Comparison of ENCODE assay signal across 8 cellular contexts in genomic region chr1:52551476-52552235, GRCh38. TPM values are rescaled to one million over a fixed set of nuclear protein-coding genes. Genes with fewer than 3 reads are reported as not detected.
DNase-seq lines count a peak whose midpoint lies in the region; ATAC-seq, FAIRE-seq and TF ChIP-seq lines count a peak whose summit lies in the region.

No MANE protein-coding gene starts in this region.

- DNase-seq in SKM-1 treated with dmso at 0.1 percent for 144 hours (lab: John Stamatoyannopoulos, UW; ENCODE audit: unreplicated experiment): peak; percentile 17
- no peak for DNase-seq in SKM-1 (lab: John Stamatoyannopoulos, UW; ENCODE audit: unreplicated experiment)
- no peak for DNase-seq in Panc1 (ENCODE audit: low read depth, low spot score)
- DNase-seq in astrocyte (ENCODE audit: low read depth): peak; percentile 57
- no peak for DNase-seq in kidney epithelial cell (ENCODE audit: low read depth)
- DNase-seq in stimulated activated CD4-positive, alpha-beta T cell treated with anti-CD3 and anti-CD28 coated beads, TNF-alpha, amount 100 ng/mL, for 1 hour (ENCODE audit: low read depth in 3 of 3, low spot score in 1 of 3): peak in 2 of 3 donors; percentile 5 to 14

- H3K4me1 ChIP-seq in Panc1 (ENCODE audit: control insufficient read depth, insufficient read depth, low read length) (peaks cover 26% of the 10 kb centered on the region), astrocyte (ENCODE audit: insufficient read depth, low read length) (peaks cover 10% of the 10 kb centered on the region)

- H3K36me3 ChIP-seq in Panc1 (ENCODE audit: control insufficient read depth, insufficient read depth, low read length) (peaks cover 2% of the 10 kb centered on the region; the same call in 1 of the 2 replicates), astrocyte (ENCODE audit: insufficient read depth, low read length) (no peaks in the 10 kb centered on the region), kidney epithelial cell (ENCODE audit: control insufficient read depth, insufficient read depth, low read length) (no peaks in the 10 kb centered on the region)

- intact Hi-C loops in Panc1 (cut with micrococcal nuclease; ENCODE audit: unreplicated experiment): no loop called here

- TF ChIP-seq CTCF in Panc1 (IDR thresholded peaks at IDR 0.05) (no peak), astrocyte (IDR thresholded peaks at IDR 0.05; ENCODE audit: insufficient read depth, low read depth, low read length) (no peak), kidney epithelial cell (IDR thresholded peaks at IDR 0.05; ENCODE audit: insufficient read depth, low read length, poor library complexity, severe bottlenecking) (no peak)

- H3K4me2 ChIP-seq in astrocyte (ENCODE audit: low read length): peak overlapping the region; percentile 90

- H3K4me3 ChIP-seq in Panc1 (ENCODE audit: low read depth in 2 of 2, low read length in 2 of 2) (peak overlapping the region; percentile 81 to 96), astrocyte (ENCODE audit: insufficient read depth, low read depth, low read length) (peak overlapping the region; percentile 76), kidney epithelial cell (ENCODE audit: low read depth, low read length) (peak overlapping the region; percentile 93)

- TSS peak; percentile 74 for BruUV-seq in Panc1 (replicated peaks; lab: Mats Ljungman, UMichigan)

- H2AFZ ChIP-seq in astrocyte (ENCODE audit: low read depth, low read length): peak overlapping the region; percentile 65

- FAIRE-seq in astrocyte (lab: Jason Lieb, UNC): peak; percentile 23

- H3K9me3 Mint-ChIP-seq in astrocyte (ENCODE audit: unreplicated experiment): no peaks in the 10 kb centered on the region

- ATAC-seq in Panc1: no peak
- ATAC-seq in GM21423 (IDR thresholded peaks at IDR 0.05; ENCODE audit: unreplicated experiment): no peak
- ATAC-seq in HG02840 (IDR thresholded peaks at IDR 0.05; ENCODE audit: low FRiP score, unreplicated experiment): no peak

- CTCF ChIA-PET in Panc1 (lab: Charles Lee): no interaction called here

- H3K4me1 Mint-ChIP-seq in astrocyte (ENCODE audit: low read depth, unreplicated experiment): peaks cover 22% of the 10 kb centered on the region

- H3K9me3 ChIP-seq in Panc1 (ENCODE audit: control insufficient read depth, insufficient read depth, low read depth, low read length) (no peaks in the 10 kb centered on the region), astrocyte (ENCODE audit: insufficient read depth, low read depth, low read length) (no peaks in the 10 kb centered on the region)

- POLR2A ChIA-PET in Panc1 (lab: Charles Lee): no interaction called here

- H3K36me3 Mint-ChIP-seq in astrocyte (ENCODE audit: low read depth, unreplicated experiment): no peaks in the 10 kb centered on the region

- H3K27ac Mint-ChIP-seq in astrocyte (ENCODE audit: unreplicated experiment): no peak overlapping the region

- H3K27ac ChIP-seq in Panc1 (ENCODE audit: low read length) (peak overlapping the region; percentile 69), astrocyte (ENCODE audit: low read depth, low read length) (peak overlapping the region; percentile 87)

- H3K27me3 ChIP-seq in Panc1 (ENCODE audit: control insufficient read depth, insufficient read depth, low read length) (no peaks in the 10 kb centered on the region), astrocyte (ENCODE audit: insufficient read depth, low read length) (no peaks in the 10 kb centered on the region), kidney epithelial cell (ENCODE audit: control insufficient read depth, insufficient read depth, low read length) (no peaks in the 10 kb centered on the region)

- no peak overlapping the region for H3K4me3 Mint-ChIP-seq in astrocyte (ENCODE audit: unreplicated experiment)

- in situ Hi-C loops in Panc1 (cut with HindIII; ENCODE audit: low pct_unique_long_range_greater_than_20kb, low sequenced_read_pairs): no loop called here

- peak overlapping the region; percentile 92 for H3K9ac ChIP-seq in astrocyte (ENCODE audit: low read length)

- no peaks in the 10 kb centered on the region for H3K27me3 Mint-ChIP-seq in astrocyte (ENCODE audit: low read depth, unreplicated experiment)

- peaks cover 69% of the 10 kb centered on the region for H3K79me2 ChIP-seq in astrocyte (ENCODE audit: insufficient read depth, low read length)

- peaks cover 48% of the 10 kb centered on the region for H4K20me1 ChIP-seq in astrocyte (ENCODE audit: insufficient read depth, low read length)

RNA-seq across cellular contexts. Expression of gene TUT4, which starts 1.2 kb away (rescaled TPM):
- total RNA-seq in Panc1 (2021; ENCODE audit: unreplicated experiment) (67.4 TPM), astrocyte (44.8 and 47.0 TPM in 2 replicates), kidney epithelial cell (32.1 and 32.5 TPM in 2 replicates)
- 52.8 TPM for polyA plus RNA-seq in Panc1 (2012; ENCODE audit: insufficient read length)

RNA-seq across cellular contexts. Expression of gene GPX7, which starts 50.5 kb away (rescaled TPM):
- 11.2 TPM for total RNA-seq in Panc1 (2021; ENCODE audit: unreplicated experiment)
- polyA plus RNA-seq in Panc1 (2012; ENCODE audit: insufficient read length): 22.4 TPM
- 4.2 and 5.7 TPM in 2 replicates for total RNA-seq in astrocyte
- total RNA-seq in kidney epithelial cell: 33.1 and 52.8 TPM in 2 replicates

Comparison
In these comparisons a context has a peak if more than half of its experiments do, and no peak if none do; other contexts are left out.
1. DNase-seq: peak in SKM-1 treated with dmso at 0.1 percent for 144 hours (single experiment), astrocyte (single experiment) and stimulated activated CD4-positive, alpha-beta T cell treated with anti-CD3 and anti-CD28 coated beads, TNF-alpha, amount 100 ng/mL, for 1 hour (2 of 3); none in SKM-1 (single experiment), Panc1 (single experiment) and kidney epithelial cell (single experiment).
2. Peak in every context shown above with its lines, with median percentiles within 50 percentile points of each other: H3K4me3 ChIP-seq.